ENCODE assay signal across 24 cellular contexts in the genomic region with DNA sequence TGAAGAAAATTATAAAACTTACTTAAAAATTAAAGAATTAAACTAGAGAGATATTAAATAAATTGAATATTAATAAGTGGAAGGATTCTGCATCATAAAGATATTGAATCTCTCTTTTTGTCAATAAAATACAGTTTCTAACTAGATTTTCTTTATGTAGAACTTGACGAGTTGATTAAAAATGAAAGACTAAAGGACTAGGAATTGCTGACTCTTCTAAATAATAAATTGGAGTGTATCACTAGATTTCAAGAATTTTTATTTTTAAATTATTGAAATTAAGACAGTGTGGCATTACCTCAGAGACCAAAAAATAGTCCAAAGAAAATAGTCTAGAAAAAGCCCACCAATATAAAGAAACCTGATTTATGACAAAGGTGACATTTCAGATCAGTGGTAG.
"Had no signal": no experiment of that assay in that cellular context is flagged by ENCODE, and none has a peak within 500 bp of the region (broad histone marks: within the 10 kb centered on the region; RNA-seq: fewer than 3 reads in every experiment).

No MANE protein-coding gene starts in this region.

- ATAC-seq: Right ventricle myocardium inferior, SK-N-SH treated with all-trans-retinoic acid at 6 μM for 48 hours had no signal

- H3K36me3 ChIP-seq: MG63, Peyer's patch, SJCRH30 had no signal

- H3K27me3 ChIP-seq: MG63, Peyer's patch, SJCRH30 had no signal

- H2AFZ ChIP-seq: PC-9 had no signal

- H3K9me3 ChIP-seq: Peyer's patch had no signal

- DNase-seq: Karpas-422, KG1, MG63, NCI-H1092, NCI-H1105 treated with DMSO at 0.1 percent for 48 hours, NCI-H1417 treated with DMSO at 0.1 percent for 48 hours, NCI-H146, NCI-H1694 treated with DMSO at 0.1 percent for 48 hours, NCI-H1930, NCI-H2081, NCI-H2171, NCI-H226, NCI-H446, NCI-H510A, NCI-H524 treated with DMSO at 0.1 percent for 48 hours, NCI-H69, NCI-H774, OCI-M1, PC-9, Peyer's patch, SHP77 treated with DMSO at 0.1 percent for 48 hours, SJCRH30 had no signal

- H3K4me2 ChIP-seq: PC-9 had no signal

- H3K4me1 ChIP-seq: Peyer's patch, SJCRH30 had no signal

- H3K4me3 ChIP-seq: MG63, PC-9, Peyer's patch, SJCRH30 had no signal

- H3K27ac ChIP-seq: PC-9, Peyer's patch, SJCRH30 had no signal
